ENCODE assay signal across 18 cellular contexts in the genomic region with DNA sequence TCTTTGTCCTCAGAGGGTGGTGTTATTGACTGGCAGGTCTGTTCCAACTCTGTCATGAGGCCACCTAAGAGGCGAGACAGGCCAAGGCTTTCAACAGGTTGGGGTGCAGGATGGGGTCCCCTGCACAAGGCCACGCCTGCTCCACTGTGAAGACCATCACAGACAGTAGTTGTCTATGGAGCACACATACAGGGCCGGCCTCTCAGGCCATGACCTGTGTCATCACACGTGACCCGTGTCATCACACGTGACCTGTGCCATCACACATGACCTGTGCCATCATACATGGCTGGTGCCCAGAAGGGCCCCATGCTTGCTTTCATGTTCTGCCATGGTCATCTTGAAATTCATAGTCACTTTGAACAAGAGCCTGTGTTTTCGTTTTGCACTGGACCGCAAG.
DNase-seq lines count a peak whose midpoint lies in the region; ATAC-seq and TF ChIP-seq lines count a peak whose summit lies in the region.
"Had no signal": no experiment of that assay in that cellular context is flagged by ENCODE, and none has a peak within 500 bp of the region (broad histone marks: within the 10 kb centered on the region; RNA-seq: fewer than 3 reads in every experiment).

No MANE protein-coding gene starts in this region.

- H3K27me3 Mint-ChIP-seq in CD14-positive monocyte (ENCODE audit: low read depth in 3 of 3) (no peaks in the 10 kb centered on the region), chondrocyte (ENCODE audit: low read depth) (no peaks in the 10 kb centered on the region), glutamatergic neuron (ENCODE audit: unreplicated experiment) (peaks cover 15% of the 10 kb centered on the region)
- H3K27me3 Mint-ChIP-seq: CD8-positive, alpha-beta memory T cell had no signal

- TF ChIP-seq CTCF in CD14-positive monocyte (IDR thresholded peaks at IDR 0.05): no peak
- TF ChIP-seq CTCF in chondrocyte (IDR thresholded peaks at IDR 0.05): no peak
- no peak for TF ChIP-seq CTCF in thoracic aorta (IDR thresholded peaks at IDR 0.05)
- no peak for TF ChIP-seq CTCF in glutamatergic neuron (IDR thresholded peaks at IDR 0.05; ENCODE audit: partially characterized antibody, unreplicated experiment)

- ATAC-seq in left lobe of liver (peak; percentile 28), thoracic aorta (ENCODE audit: insufficient number of reproducible peaks, low FRiP score, low read depth) (no peak), GM21529 (IDR thresholded peaks at IDR 0.05; ENCODE audit: unreplicated experiment) (no peak)
- ATAC-seq: A549, Right ventricle myocardium inferior had no signal

- in situ Hi-C loops in KBM-7 (cut with MboI; ENCODE audit: low pct_unique_long_range_greater_than_20kb, low sequenced_read_pairs): no loop called here

- no peaks in the 10 kb centered on the region for H3K27me3 ChIP-seq in thoracic aorta (replicated peaks; ENCODE audit: insufficient read depth)
- H3K27me3 ChIP-seq: Peyer's patch had no signal

- H3K27ac ChIP-seq in thoracic aorta: peak overlapping the region; percentile 66 to 91
- H3K27ac ChIP-seq: A549, Peyer's patch had no signal

- H3K4me3 ChIP-seq in thoracic aorta: no peak overlapping the region
- H3K4me3 ChIP-seq: A549, Peyer's patch had no signal

- no peaks in the 10 kb centered on the region for H3K9me3 ChIP-seq in thoracic aorta
- H3K9me3 ChIP-seq: A549, Peyer's patch had no signal

- H3K36me3 ChIP-seq in thoracic aorta: peaks cover 71% of the 10 kb centered on the region

- H3K36me3 Mint-ChIP-seq in CD14-positive monocyte (peaks cover 74 to 92% of the 10 kb centered on the region in 2 donors), chondrocyte (ENCODE audit: low read depth) (peaks cover 26% of the 10 kb centered on the region), glutamatergic neuron (ENCODE audit: unreplicated experiment) (peaks cover 11% of the 10 kb centered on the region)
- H3K36me3 Mint-ChIP-seq: CD8-positive, alpha-beta memory T cell had no signal

- H3K27ac Mint-ChIP-seq in CD14-positive monocyte (peak overlapping the region; percentile 96 to 100 (median 99)), chondrocyte (ENCODE audit: unreplicated experiment) (no peak overlapping the region), glutamatergic neuron (ENCODE audit: unreplicated experiment) (no peak overlapping the region)

- intact Hi-C loops in CD14-positive monocyte (cut with micrococcal nuclease): loop anchor here (10.0 kb wide), 1 partner anchor 197 kb away; a partner anchor contains a TSS

- H3K9me3 Mint-ChIP-seq in CD14-positive monocyte: no peaks in the 10 kb centered on the region
- H3K9me3 Mint-ChIP-seq in chondrocyte (ENCODE audit: low read depth): no peaks in the 10 kb centered on the region
- H3K9me3 Mint-ChIP-seq in glutamatergic neuron (ENCODE audit: unreplicated experiment): peaks cover 8% of the 10 kb centered on the region
- H3K9me3 Mint-ChIP-seq: CD8-positive, alpha-beta memory T cell had no signal

- peaks cover 56 to 90% of the 10 kb centered on the region in 2 donors for H3K4me1 ChIP-seq in thoracic aorta (ENCODE audit: control insufficient read depth in 1 of 2, low read depth in 2 of 2)

- peaks cover 89% of the 10 kb centered on the region for H3K4me1 Mint-ChIP-seq in CD14-positive monocyte
- H3K4me1 Mint-ChIP-seq in chondrocyte (ENCODE audit: low read depth): peaks cover 59% of the 10 kb centered on the region
- peaks cover 16% of the 10 kb centered on the region for H3K4me1 Mint-ChIP-seq in glutamatergic neuron (ENCODE audit: low read depth, unreplicated experiment)
- H3K4me1 Mint-ChIP-seq: CD8-positive, alpha-beta memory T cell had no signal

- DNase-seq in CD14-positive monocyte (ENCODE audit: low spot score): no peak
- peak; percentile 85 for DNase-seq in chondrocyte (ENCODE audit: low spot score)
- no peak for DNase-seq in left lobe of liver (ENCODE audit: low spot score)
- no peak for DNase-seq in thoracic aorta (ENCODE audit: low spot score)
- no peak for DNase-seq in SK-N-DZ (ENCODE audit: low spot score)
- no peak for DNase-seq in glutamatergic neuron
- DNase-seq in KBM-7: no peak
- DNase-seq: CD8-positive, alpha-beta memory T cell; DMS53; EL; GOT3; NCI-H1105; NCI-H2081; NK-92 treated with Interleukin-12 subunit alpha and Interleukin-12 subunit beta, amount 100 ng/mL, for 24 hours; Peyer's patch had no signal

- H3K4me3 Mint-ChIP-seq in CD14-positive monocyte (no peak overlapping the region), chondrocyte (ENCODE audit: unreplicated experiment) (no peak overlapping the region), glutamatergic neuron (ENCODE audit: unreplicated experiment) (no peak overlapping the region)
- H3K4me3 Mint-ChIP-seq: CD8-positive, alpha-beta memory T cell had no signal

Comparison
In these comparisons a context has a peak if more than half of its experiments do, and no peak if none do; other contexts are left out.
1. H3K27ac Mint-ChIP-seq: peak in CD14-positive monocyte (7 of 7); none in chondrocyte (single experiment) and glutamatergic neuron (single experiment).